29 cellular contexts compared by ENCODE assay signal in the genomic region with DNA sequence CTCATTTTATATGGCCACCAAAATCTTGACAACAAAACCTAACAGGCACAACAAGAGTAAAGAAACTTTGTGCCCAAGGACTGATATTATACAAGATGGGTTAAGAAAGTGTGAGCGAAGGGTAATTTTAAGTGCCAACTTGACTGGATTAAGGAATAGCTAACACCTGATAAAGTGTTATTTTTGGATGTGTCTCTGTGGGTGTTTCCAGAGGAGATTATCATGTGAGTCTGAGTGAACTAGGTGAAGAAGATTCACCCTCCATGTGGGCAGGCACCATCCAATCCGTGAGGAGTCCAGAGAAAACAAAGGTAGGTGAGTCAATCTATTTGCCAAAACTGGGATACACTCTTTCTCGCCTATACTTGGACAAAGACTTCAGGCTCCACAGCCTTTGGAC.
"Had no signal": no experiment of that assay in that cellular context is flagged by ENCODE, and none has a peak within 500 bp of the region (broad histone marks: within the 10 kb centered on the region; RNA-seq: fewer than 3 reads in every experiment).

No MANE protein-coding gene starts in this region.

- ATAC-seq: activated CD4-positive, alpha-beta T cell treated with anti-CD3 and anti-CD28 coated beads for 36 hours; activated CD8-positive, alpha-beta memory T cell treated with anti-CD3 and anti-CD28 coated beads, Interleukin-2, amount 10 ng/mL, durations not matched to agents 7 days and 5 days; activated CD8-positive, alpha-beta T cell treated with anti-CD3 and anti-CD28 coated beads, Interleukin-2, amount 10 ng/mL, durations not matched to agents 7 days and 5 days; activated naive CD4-positive, alpha-beta T cell treated with anti-CD3 and anti-CD28 coated beads, Interleukin-2, amount 50 U/mL, for 72 hours; activated T-cell treated with anti-CD3 and anti-CD28 coated beads, Interleukin-2, amount 50 U/mL, for 72 hours; effector memory CD8-positive, alpha-beta T cell; gastroesophageal sphincter had no signal

- H3K4me3 ChIP-seq: esophagus muscularis mucosa, gastroesophageal sphincter had no signal

- H3K9me3 Mint-ChIP-seq: activated CD4-positive, alpha-beta memory T cell treated with anti-CD3 and anti-CD28 coated beads for 36 hours; activated CD4-positive, alpha-beta T cell treated with anti-CD3 and anti-CD28 coated beads, Interleukin-2, amount 10 ng/mL, durations not matched to agents 24 days and 14 days; activated naive CD4-positive, alpha-beta T cell treated with anti-CD3 and anti-CD28 coated beads, Interleukin-2, amount 10 ng/mL, durations not matched to agents 7 days and 5 days; activated naive CD4-positive, alpha-beta T cell treated with anti-CD3 and anti-CD28 coated beads, Interleukin-2, amount 50 U/mL, for 72 hours; activated naive CD8-positive, alpha-beta T cell treated with anti-CD3 and anti-CD28 coated beads, Interleukin-2, amount 10 ng/mL, durations not matched to agents 7 days and 5 days; activated T-cell treated with anti-CD3 and anti-CD28 coated beads, Interleukin-2, amount 50 U/mL, for 72 hours; effector memory CD8-positive, alpha-beta T cell had no signal

- H3K4me1 ChIP-seq: esophagus muscularis mucosa, gastroesophageal sphincter had no signal

- H3K27ac Mint-ChIP-seq: activated CD4-positive, alpha-beta memory T cell treated with anti-CD3 and anti-CD28 coated beads for 36 hours; activated CD4-positive, alpha-beta T cell treated with anti-CD3 and anti-CD28 coated beads for 36 hours; activated CD4-positive, alpha-beta T cell treated with anti-CD3 and anti-CD28 coated beads, Interleukin-2, amount 10 ng/mL, durations not matched to agents 24 days and 14 days; activated CD8-positive, alpha-beta memory T cell treated with anti-CD3 and anti-CD28 coated beads, Interleukin-2, amount 10 ng/mL, durations not matched to agents 7 days and 5 days; activated CD8-positive, alpha-beta T cell treated with anti-CD3 and anti-CD28 coated beads, Interleukin-2, amount 10 ng/mL, durations not matched to agents 7 days and 5 days; activated naive CD4-positive, alpha-beta T cell treated with anti-CD3 and anti-CD28 coated beads, Interleukin-2, amount 10 ng/mL, durations not matched to agents 7 days and 5 days; activated naive CD4-positive, alpha-beta T cell treated with anti-CD3 and anti-CD28 coated beads, Interleukin-2, amount 50 U/mL, for 72 hours; activated naive CD8-positive, alpha-beta T cell treated with anti-CD3 and anti-CD28 coated beads, Interleukin-2, amount 10 ng/mL, durations not matched to agents 7 days and 5 days; activated T-cell treated with anti-CD3 and anti-CD28 coated beads, Interleukin-2, amount 50 U/mL, for 72 hours; effector memory CD8-positive, alpha-beta T cell had no signal

- DNase-seq: activated CD4-positive, alpha-beta memory T cell treated with anti-CD3 and anti-CD28 coated beads for 36 hours; activated CD4-positive, alpha-beta T cell treated with anti-CD3 and anti-CD28 coated beads for 36 hours; activated CD4-positive, alpha-beta T cell treated with anti-CD3 and anti-CD28 coated beads, Interleukin-2, amount 10 ng/mL, durations not matched to agents 24 days and 14 days; activated CD4-positive, CD25-positive, alpha-beta regulatory T cell; activated CD4-positive, CD25-positive, alpha-beta regulatory T cell treated with anti-CD3 and anti-CD28 coated beads, Interleukin-2, amount 50 U/mL, for 72 hours; activated CD8-positive, alpha-beta memory T cell treated with anti-CD3 and anti-CD28 coated beads, Interleukin-2, amount 10 ng/mL, durations not matched to agents 7 days and 5 days; activated CD8-positive, alpha-beta memory T cell treated with anti-CD3 and anti-CD28 coated beads, Interleukin-2, amount 50 U/mL, for 4 hours; activated CD8-positive, alpha-beta T cell treated with anti-CD3 and anti-CD28 coated beads, Interleukin-2, amount 10 ng/mL, durations not matched to agents 7 days and 5 days; activated gamma-delta T cell; activated naive CD4-positive, alpha-beta T cell; activated naive CD4-positive, alpha-beta T cell treated with anti-CD3 and anti-CD28 coated beads, Interleukin-2, amount 10 ng/mL, durations not matched to agents 7 days and 5 days; activated naive CD8-positive, alpha-beta T cell treated with anti-CD3 and anti-CD28 coated beads, Interleukin-2, amount 10 ng/mL, durations not matched to agents 7 days and 5 days; activated T-cell treated with anti-CD3 and anti-CD28 coated beads, Interleukin-2, amount 50 U/mL, for 1 hour; activated T-cell treated with anti-CD3 and anti-CD28 coated beads, Interleukin-2, amount 50 U/mL, for 72 hours; anterior cingulate cortex; brain microvascular endothelial cell; caudate nucleus; cortex of kidney; dermis blood vessel endothelial cell; effector CD4-positive, alpha-beta T cell; effector memory CD8-positive, alpha-beta T cell; erythroblast; foreskin melanocyte; T-helper 2 cell had no signal

- FAIRE-seq: astrocyte, colon had no signal

- H3K9me3 ChIP-seq: esophagus muscularis mucosa, gastroesophageal sphincter had no signal

- H3K36me3 ChIP-seq: brain microvascular endothelial cell, esophagus muscularis mucosa, gastroesophageal sphincter had no signal

- H3K36me3 Mint-ChIP-seq: activated CD4-positive, alpha-beta memory T cell treated with anti-CD3 and anti-CD28 coated beads for 36 hours; activated CD8-positive, alpha-beta memory T cell treated with anti-CD3 and anti-CD28 coated beads, Interleukin-2, amount 10 ng/mL, durations not matched to agents 7 days and 5 days; activated naive CD4-positive, alpha-beta T cell treated with anti-CD3 and anti-CD28 coated beads, Interleukin-2, amount 10 ng/mL, durations not matched to agents 7 days and 5 days; activated naive CD4-positive, alpha-beta T cell treated with anti-CD3 and anti-CD28 coated beads, Interleukin-2, amount 50 U/mL, for 72 hours; activated naive CD8-positive, alpha-beta T cell treated with anti-CD3 and anti-CD28 coated beads, Interleukin-2, amount 10 ng/mL, durations not matched to agents 7 days and 5 days had no signal

- H3K4me1 Mint-ChIP-seq: activated CD4-positive, alpha-beta T cell treated with anti-CD3 and anti-CD28 coated beads for 36 hours; activated CD4-positive, alpha-beta T cell treated with anti-CD3 and anti-CD28 coated beads, Interleukin-2, amount 10 ng/mL, durations not matched to agents 24 days and 14 days; activated CD8-positive, alpha-beta memory T cell treated with anti-CD3 and anti-CD28 coated beads, Interleukin-2, amount 10 ng/mL, durations not matched to agents 7 days and 5 days; activated naive CD4-positive, alpha-beta T cell treated with anti-CD3 and anti-CD28 coated beads, Interleukin-2, amount 10 ng/mL, durations not matched to agents 7 days and 5 days; activated naive CD8-positive, alpha-beta T cell treated with anti-CD3 and anti-CD28 coated beads, Interleukin-2, amount 10 ng/mL, durations not matched to agents 7 days and 5 days had no signal

- H3K27me3 Mint-ChIP-seq: activated CD4-positive, alpha-beta memory T cell treated with anti-CD3 and anti-CD28 coated beads for 36 hours; activated CD4-positive, alpha-beta T cell treated with anti-CD3 and anti-CD28 coated beads for 36 hours; activated CD8-positive, alpha-beta memory T cell treated with anti-CD3 and anti-CD28 coated beads, Interleukin-2, amount 10 ng/mL, durations not matched to agents 7 days and 5 days; activated naive CD4-positive, alpha-beta T cell treated with anti-CD3 and anti-CD28 coated beads, Interleukin-2, amount 10 ng/mL, durations not matched to agents 7 days and 5 days; activated naive CD8-positive, alpha-beta T cell treated with anti-CD3 and anti-CD28 coated beads, Interleukin-2, amount 10 ng/mL, durations not matched to agents 7 days and 5 days; effector memory CD8-positive, alpha-beta T cell had no signal

- H3K27ac ChIP-seq: brain microvascular endothelial cell, esophagus muscularis mucosa, gastroesophageal sphincter had no signal

- H3K27me3 ChIP-seq: brain microvascular endothelial cell, esophagus muscularis mucosa, gastroesophageal sphincter had no signal

- H3K4me3 Mint-ChIP-seq: activated CD4-positive, alpha-beta memory T cell treated with anti-CD3 and anti-CD28 coated beads for 36 hours; activated CD4-positive, alpha-beta T cell treated with anti-CD3 and anti-CD28 coated beads for 36 hours; activated CD4-positive, alpha-beta T cell treated with anti-CD3 and anti-CD28 coated beads, Interleukin-2, amount 10 ng/mL, durations not matched to agents 24 days and 14 days; activated CD8-positive, alpha-beta memory T cell treated with anti-CD3 and anti-CD28 coated beads, Interleukin-2, amount 10 ng/mL, durations not matched to agents 7 days and 5 days; activated CD8-positive, alpha-beta T cell treated with anti-CD3 and anti-CD28 coated beads, Interleukin-2, amount 10 ng/mL, durations not matched to agents 7 days and 5 days; activated naive CD4-positive, alpha-beta T cell treated with anti-CD3 and anti-CD28 coated beads, Interleukin-2, amount 10 ng/mL, durations not matched to agents 7 days and 5 days; activated naive CD8-positive, alpha-beta T cell treated with anti-CD3 and anti-CD28 coated beads, Interleukin-2, amount 10 ng/mL, durations not matched to agents 7 days and 5 days; activated T-cell treated with anti-CD3 and anti-CD28 coated beads, Interleukin-2, amount 50 U/mL, for 72 hours; effector memory CD8-positive, alpha-beta T cell had no signal
